Comparison of ENCODE assay signal across 1 cellular context in genomic region chr3:181704421-181705066, GRCh38.
TF ChIP-seq lines count a peak whose summit lies in the region.

No MANE protein-coding gene starts in this region.

TF ChIP-seq in IMR-90, 13 proteins besides CTCF, POLR2A, EP300 and RAD21 (continued from another document):
- TF ChIP-seq USF2 (IDR thresholded peaks at IDR 0.05; ENCODE audit: low read depth, low read length): no peak
- no peak for TF ChIP-seq NFE2L2 (IDR thresholded peaks at IDR 0.05; ENCODE audit: low read depth, low read length)
- no peak for TF ChIP-seq RFX5 (IDR thresholded peaks at IDR 0.05; ENCODE audit: low read depth, low read length)
- no peak for TF ChIP-seq ELK1 (IDR thresholded peaks at IDR 0.05; ENCODE audit: borderline replicate concordance, low read depth, low read length)
- TF ChIP-seq RCOR1 (IDR thresholded peaks at IDR 0.05; ENCODE audit: insufficient replicate concordance, low read length): no peak
- TF ChIP-seq SMC3 (IDR thresholded peaks at IDR 0.05; ENCODE audit: low read depth, low read length): no peak
